29 cellular contexts compared by ENCODE assay signal in the genomic region with DNA sequence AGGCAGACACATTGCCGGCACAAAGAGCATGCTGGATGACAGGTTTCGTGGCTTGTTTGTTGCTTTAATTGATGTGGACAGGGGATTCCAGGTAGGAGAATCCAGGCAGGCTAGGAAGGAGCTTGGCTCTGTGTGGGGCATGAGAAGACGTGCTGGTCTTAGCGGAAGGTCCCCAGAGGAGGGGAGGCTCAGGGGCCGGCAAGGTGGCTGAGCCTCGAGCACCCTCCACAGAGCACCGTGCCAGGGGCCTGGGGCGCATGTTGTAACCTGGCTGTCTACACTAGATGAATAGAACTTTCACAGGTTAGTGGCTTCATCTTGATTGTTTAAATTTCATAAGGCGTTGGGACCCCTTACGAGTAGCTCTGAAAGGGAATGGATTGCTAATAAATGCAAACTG.
"Had no signal": no experiment of that assay in that cellular context is flagged by ENCODE, and none has a peak within 500 bp of the region (broad histone marks: within the 10 kb centered on the region; RNA-seq: fewer than 3 reads in every experiment).

No MANE protein-coding gene starts in this region.

- H3K4me1 ChIP-seq: adrenal gland had no signal

- H3K36me3 ChIP-seq: adrenal gland, gastrocnemius medialis, heart left ventricle had no signal

- H3K4me3 ChIP-seq: adrenal gland, body of pancreas, gastrocnemius medialis, heart left ventricle had no signal

- H3K9me3 ChIP-seq: adrenal gland, body of pancreas, gastrocnemius medialis, heart left ventricle had no signal

- H3K27me3 Mint-ChIP-seq: activated naive CD8-positive, alpha-beta T cell treated with anti-CD3 and anti-CD28 coated beads for 36 hours had no signal

- H3K4me3 Mint-ChIP-seq: activated CD4-positive, alpha-beta memory T cell treated with anti-CD3 and anti-CD28 coated beads, Interleukin-2, amount 10 ng/mL, durations not matched to agents 7 days and 5 days; activated CD4-positive, alpha-beta T cell treated with anti-CD3 and anti-CD28 coated beads, Interleukin-2, amount 10 ng/mL, durations not matched to agents 7 days and 5 days; activated naive CD4-positive, alpha-beta T cell treated with anti-CD3 and anti-CD28 coated beads for 36 hours; activated naive CD4-positive, alpha-beta T cell treated with anti-CD3 and anti-CD28 coated beads, Interleukin-2, amount 50 U/mL, for 24 hours; activated naive CD8-positive, alpha-beta T cell treated with anti-CD3 and anti-CD28 coated beads for 36 hours; activated naive CD8-positive, alpha-beta T cell treated with anti-CD3 and anti-CD28 coated beads, Interleukin-2, amount 50 U/mL, for 24 hours; activated T-helper 1 cell treated with anti-CD3 and anti-CD28 coated beads, Interleukin-12 subunit alpha, Interleukin-12 subunit beta, Interleukin-2, Interleukin-4 antibody, amounts not matched to agents 30 ng/mL and 10 ng/mL and 1 ng/mL, durations not matched to agents 14 hours and 24 hours and 36 hours; WTC11 had no signal

- ATAC-seq: activated naive CD8-positive, alpha-beta T cell treated with anti-CD3 and anti-CD28 coated beads, Interleukin-2, amount 50 U/mL, for 24 hours; body of pancreas; esophagus mucosa; gastrocnemius medialis; heart left ventricle; WTC11 had no signal

- H3K27ac Mint-ChIP-seq: activated CD4-positive, alpha-beta memory T cell treated with anti-CD3 and anti-CD28 coated beads, Interleukin-2, amount 10 ng/mL, durations not matched to agents 7 days and 5 days; activated CD4-positive, alpha-beta T cell treated with anti-CD3 and anti-CD28 coated beads, Interleukin-2, amount 10 ng/mL, durations not matched to agents 7 days and 5 days; activated naive CD4-positive, alpha-beta T cell treated with anti-CD3 and anti-CD28 coated beads for 36 hours; activated naive CD4-positive, alpha-beta T cell treated with anti-CD3 and anti-CD28 coated beads, Interleukin-2, amount 50 U/mL, for 24 hours; activated naive CD8-positive, alpha-beta T cell treated with anti-CD3 and anti-CD28 coated beads for 36 hours; activated naive CD8-positive, alpha-beta T cell treated with anti-CD3 and anti-CD28 coated beads, Interleukin-2, amount 50 U/mL, for 24 hours; activated T-helper 1 cell treated with anti-CD3 and anti-CD28 coated beads, Interleukin-12 subunit alpha, Interleukin-12 subunit beta, Interleukin-2, Interleukin-4 antibody, amounts not matched to agents 30 ng/mL and 10 ng/mL and 1 ng/mL, durations not matched to agents 14 hours and 24 hours and 36 hours; activated T-helper 2 cell treated with anti-CD3 and anti-CD28 coated beads, Interferon-gamma antibody, Interleukin-2, Interleukin-4, amounts not matched to agents 10 μg/mL and 5 μg/mL and 100 μg/mL, durations not matched to agents 14 hours and 24 hours and 36 hours; WTC11 had no signal

- H3K27ac ChIP-seq: adrenal gland, body of pancreas, gastrocnemius medialis, heart left ventricle, VCaP had no signal

- H3K4me1 Mint-ChIP-seq: activated CD4-positive, alpha-beta memory T cell treated with anti-CD3 and anti-CD28 coated beads, Interleukin-2, amount 10 ng/mL, durations not matched to agents 7 days and 5 days; activated CD4-positive, alpha-beta T cell treated with anti-CD3 and anti-CD28 coated beads, Interleukin-2, amount 10 ng/mL, durations not matched to agents 7 days and 5 days; activated naive CD4-positive, alpha-beta T cell treated with anti-CD3 and anti-CD28 coated beads, Interleukin-2, amount 50 U/mL, for 24 hours; activated naive CD8-positive, alpha-beta T cell treated with anti-CD3 and anti-CD28 coated beads for 36 hours; activated naive CD8-positive, alpha-beta T cell treated with anti-CD3 and anti-CD28 coated beads, Interleukin-2, amount 50 U/mL, for 24 hours; WTC11 had no signal

- DNase-seq: activated CD4-positive, alpha-beta memory T cell treated with anti-CD3 and anti-CD28 coated beads, Interleukin-2, amount 10 ng/mL, durations not matched to agents 7 days and 5 days; activated CD4-positive, alpha-beta T cell treated with anti-CD3 and anti-CD28 coated beads for 1 hour; activated CD4-positive, alpha-beta T cell treated with anti-CD3 and anti-CD28 coated beads for 4 hours; activated CD4-positive, alpha-beta T cell treated with anti-CD3 and anti-CD28 coated beads, Interleukin-2, amount 10 ng/mL, durations not matched to agents 7 days and 5 days; activated CD4-positive, alpha-beta T cell treated with anti-CD3 and anti-CD28 coated beads, Interleukin-2, amount 50 U/mL, for 4 hours; activated effector memory CD4-positive, alpha-beta T cell treated with anti-CD3 and anti-CD28 coated beads, Interleukin-2, amount 50 U/mL, for 16 hours; activated naive CD4-positive, alpha-beta T cell treated with anti-CD3 and anti-CD28 coated beads for 36 hours; activated naive CD8-positive, alpha-beta T cell treated with anti-CD3 and anti-CD28 coated beads for 36 hours; activated naive CD8-positive, alpha-beta T cell treated with anti-CD3 and anti-CD28 coated beads, Interleukin-2, amount 50 U/mL, for 24 hours; activated T-cell treated with anti-CD3 and anti-CD28 coated beads, Interleukin-2, amount 50 U/mL, for 1 hour; activated T-cell treated with anti-CD3 and anti-CD28 coated beads, Interleukin-2, amount 50 U/mL, for 48 hours; amygdala; aorta; body of pancreas; caudate nucleus; cortex of kidney; dermis blood vessel endothelial cell; effector CD8-positive, alpha-beta T cell; gastrocnemius medialis; glutamatergic neuron; heart left ventricle; T1000 had no signal

- H3K27me3 ChIP-seq: adrenal gland, body of pancreas, gastrocnemius medialis, heart left ventricle had no signal

- H3K36me3 Mint-ChIP-seq: activated naive CD4-positive, alpha-beta T cell treated with anti-CD3 and anti-CD28 coated beads, Interleukin-2, amount 50 U/mL, for 24 hours; activated naive CD8-positive, alpha-beta T cell treated with anti-CD3 and anti-CD28 coated beads for 36 hours; WTC11 had no signal
